8 cellular contexts compared by ENCODE assay signal in the genomic region with DNA sequence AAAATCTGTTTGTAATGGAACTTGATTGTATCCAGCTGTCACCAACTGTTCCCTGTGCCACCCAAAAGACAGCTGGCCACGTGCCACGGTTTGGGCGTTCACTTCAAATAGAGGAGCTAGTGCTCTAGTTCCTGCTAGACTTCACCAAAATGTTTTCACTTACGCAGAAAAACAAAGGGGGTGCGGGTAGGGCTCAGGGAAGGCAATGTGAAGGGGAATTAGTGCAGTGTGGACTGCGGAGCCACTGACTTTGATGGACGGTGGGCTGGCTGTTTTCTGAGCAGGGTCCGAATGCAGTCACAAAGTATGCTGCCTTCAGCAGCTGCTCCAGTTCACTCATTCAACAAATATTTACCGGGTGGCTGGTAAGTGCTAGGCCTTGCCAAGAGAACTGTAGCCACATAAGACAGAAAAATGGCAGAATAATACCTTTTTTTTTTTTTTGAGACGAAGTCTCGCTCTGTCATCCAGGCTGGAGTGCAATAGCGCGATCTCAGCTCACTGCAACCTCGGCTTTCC. TPM values are rescaled to one million over a fixed set of nuclear protein-coding genes. Genes with fewer than 3 reads are reported as not detected.
DNase-seq lines count a peak whose midpoint lies in the region; ATAC-seq and TF ChIP-seq lines count a peak whose summit lies in the region.

No MANE protein-coding gene starts in this region.

- BruUV-seq in OCI-LY7 (replicated peaks; lab: Mats Ljungman, UMichigan): no TSS peak

- no peak overlapping the region for H3K4me2 ChIP-seq in OCI-LY7 (ENCODE audit: low read length)

- peak overlapping the region; percentile 63 for H3K4me3 ChIP-seq in SK-N-MC
- no peak overlapping the region for H3K4me3 ChIP-seq in choroid plexus epithelial cell (ENCODE audit: low read depth, low read length)
- H3K4me3 ChIP-seq in muscle layer of colon (ENCODE audit: low read depth in 1 of 2, low read length in 2 of 2): no peak overlapping the region
- no peak overlapping the region for H3K4me3 ChIP-seq in OCI-LY7 (ENCODE audit: low read depth, low read length, poor library complexity, severe bottlenecking)

- H3K9me3 ChIP-seq in SK-N-MC (ENCODE audit: low read depth, low read length) (no peaks in the 10 kb centered on the region), muscle layer of colon (ENCODE audit: low read length) (no peaks in the 10 kb centered on the region), OCI-LY7 (ENCODE audit: low read length) (no peaks in the 10 kb centered on the region)

- no peak overlapping the region for H2AFZ ChIP-seq in OCI-LY7 (ENCODE audit: low read length)

- peak overlapping the region; percentile 91 for H3K27ac ChIP-seq in SK-N-MC
- peak overlapping the region; percentile 4 for H3K27ac ChIP-seq in muscle layer of colon (ENCODE audit: low read depth, low read length)
- no peak overlapping the region for H3K27ac ChIP-seq in OCI-LY7 (ENCODE audit: low read depth, low read length, poor library complexity, severe bottlenecking)

- no peaks in the 10 kb centered on the region for H3K79me2 ChIP-seq in OCI-LY7 (ENCODE audit: insufficient read depth, low read depth, low read length)

- H3K9me2 ChIP-seq in OCI-LY7 (ENCODE audit: insufficient read depth, low read length): no peaks in the 10 kb centered on the region

- intact Hi-C loops in OCI-LY7 (cut with micrococcal nuclease; ENCODE audit: unreplicated experiment): no loop called here

- no peak for ATAC-seq in GM18498 (IDR thresholded peaks at IDR 0.05; ENCODE audit: unreplicated experiment)

- TF ChIP-seq CTCF in choroid plexus epithelial cell (conservative IDR thresholded peaks at IDR 0.05; ENCODE audit: low read depth, low read length) (no peak), OCI-LY7 (conservative IDR thresholded peaks at IDR 0.05; ENCODE audit: low read length) (no peak)

- H3K9ac ChIP-seq in SK-N-MC (ENCODE audit: insufficient read length) (no peak overlapping the region), muscle layer of colon (ENCODE audit: low read length) (no peak overlapping the region)

- H3K4me1 ChIP-seq in muscle layer of colon (ENCODE audit: insufficient read depth, low read length) (peaks cover 17% of the 10 kb centered on the region), OCI-LY7 (ENCODE audit: insufficient read depth, low read length, poor library complexity, severe bottlenecking) (no peaks in the 10 kb centered on the region)

- peak; percentile 44 for DNase-seq in DMS153 (lab: John Stamatoyannopoulos, UW)
- no peak for DNase-seq in SK-N-MC (ENCODE audit: low read depth, low spot score)
- peak; percentile 46 for DNase-seq in choroid plexus epithelial cell (ENCODE audit: low read depth)
- no peak for DNase-seq in GOT3 (lab: John Stamatoyannopoulos, UW)
- no peak for DNase-seq in OCI-LY7 (ENCODE audit: low spot score)
- no peak for DNase-seq in HuH-7 (ENCODE audit: low spot score)

- no peaks in the 10 kb centered on the region for H4K20me1 ChIP-seq in OCI-LY7 (ENCODE audit: insufficient read depth, low read length)

- POLR2A ChIA-PET in OCI-LY7 (lab: Charles Lee): interaction anchor here (0.7 to 0.9 kb wide), 3 partner anchors 15 to 175 kb away, joined by 3 read pairs; no protein-coding TSS in a partner anchor

- CTCF ChIA-PET in OCI-LY7 (lab: Charles Lee; ENCODE audit: unreplicated experiment): interaction anchor here (0.5 to 0.6 kb wide), 2 partner anchors 42 to 558 kb away, joined by 3 to 6 read pairs; no protein-coding TSS in a partner anchor

- no peaks in the 10 kb centered on the region for H3K27me3 ChIP-seq in muscle layer of colon (ENCODE audit: control insufficient read depth in 1 of 2, insufficient read depth in 2 of 2, low read length in 2 of 2)

- H3K36me3 ChIP-seq in SK-N-MC (ENCODE audit: insufficient read depth, low read length): peaks cover under 1% of the 10 kb centered on the region; the same call in 1 of the 2 replicates
- H3K36me3 ChIP-seq in muscle layer of colon (ENCODE audit: insufficient read depth, low read length): peaks cover 5% of the 10 kb centered on the region
- peaks cover 32% of the 10 kb centered on the region for H3K36me3 ChIP-seq in OCI-LY7 (ENCODE audit: insufficient read depth, low read length)

RNA-seq across cellular contexts. Expression of a gene that starts 7.6 kb away (rescaled TPM):
- 73.0 and 88.1 TPM in 2 replicates for total RNA-seq in OCI-LY7 (2014; rRNA removed; shearing (Covaris generic))
- total RNA-seq in OCI-LY7 (2022): 148 and 156 TPM in 2 replicates

RNA-seq across cellular contexts. Expression of a gene that starts 50.9 kb away (rescaled TPM):
- 46.6 and 47.2 TPM in 2 replicates for total RNA-seq in OCI-LY7 (2014; rRNA removed; shearing (Covaris generic))
- total RNA-seq in OCI-LY7 (2022): 113 and 144 TPM in 2 replicates

Comparison
In these comparisons a context has a peak if more than half of its experiments do, and no peak if none do; other contexts are left out.
1. DNase-seq: peak in DMS153 (single experiment) and choroid plexus epithelial cell (single experiment); none in SK-N-MC (single experiment), GOT3 (single experiment), OCI-LY7 (single experiment) and HuH-7 (single experiment).